In genomic region chr5:94911285-94911684, GRCh38 we compare ENCODE assay signal across 15 cellular contexts.
DNase-seq lines count a peak whose midpoint lies in the region; ATAC-seq and TF ChIP-seq lines count a peak whose summit lies in the region.
"Had no signal": no experiment of that assay in that cellular context is flagged by ENCODE, and none has a peak within 500 bp of the region (broad histone marks: within the 10 kb centered on the region; RNA-seq: fewer than 3 reads in every experiment).

No MANE protein-coding gene starts in this region.

- no peaks in the 10 kb centered on the region for H3K27me3 ChIP-seq in adrenal gland
- H3K27me3 ChIP-seq: BLaER1 treated with 17β-estradiol and CSF1 and Interleukin-3, amounts not matched to agents 10 nM and 100 nM had no signal

- ATAC-seq in GM18868 (IDR thresholded peaks at IDR 0.05; ENCODE audit: unreplicated experiment), result peak; percentile 50
- no peak for ATAC-seq in memory B cell (ENCODE audit: low read depth)
- ATAC-seq: CD8-positive, alpha-beta T cell had no signal

- H3K4me3 ChIP-seq in GM12865 (ENCODE audit: low read depth, low read length) (no peak overlapping the region), adrenal gland (no peak overlapping the region)
- H3K4me3 ChIP-seq: BLaER1 treated with 17β-estradiol and CSF1 and Interleukin-3, amounts not matched to agents 10 nM and 100 nM; HAP-1 had no signal

- intact Hi-C loops in adrenal gland (cut with DNase I), result no loop called here

- 74 to 81% (median 78%) methylated on average over 3 of the region's 3 CpGs for WGBS in adrenal gland, 4 donors

- no peak overlapping the region for H3K27ac ChIP-seq in adrenal gland
- H3K27ac ChIP-seq: BLaER1 treated with 17β-estradiol and CSF1 and Interleukin-3, amounts not matched to agents 10 nM and 100 nM; HL-60 had no signal

- H3K36me3 ChIP-seq in adrenal gland (replicated peaks in 1 of 2), result no peaks in the 10 kb centered on the region
- H3K36me3 ChIP-seq: HAP-1 had no signal

- TF ChIP-seq CTCF in GM12865 (IDR thresholded peaks at IDR 0.05; ENCODE audit: insufficient read depth, low read depth, low read length, missing control alignments), result no peak
- no peak for TF ChIP-seq CTCF in adrenal gland (IDR thresholded peaks at IDR 0.05)

- H3K4me3 Mint-ChIP-seq in memory B cell, result no peak overlapping the region
- H3K4me3 Mint-ChIP-seq: B cell; CD8-positive, alpha-beta T cell had no signal

- peak overlapping the region; percentile 36 for H3K27ac Mint-ChIP-seq in memory B cell
- H3K27ac Mint-ChIP-seq: B cell; CD8-positive, alpha-beta T cell had no signal

- no peaks in the 10 kb centered on the region for H3K9me3 Mint-ChIP-seq in memory B cell
- H3K9me3 Mint-ChIP-seq: CD8-positive, alpha-beta T cell had no signal

- H3K4me1 ChIP-seq in adrenal gland (replicated peaks in 1 of 2), result no peaks in the 10 kb centered on the region
- H3K4me1 ChIP-seq: BLaER1 treated with 17β-estradiol and CSF1 and Interleukin-3, amounts not matched to agents 10 nM and 100 nM; HAP-1 had no signal

- H3K36me3 Mint-ChIP-seq in memory B cell, result no peaks in the 10 kb centered on the region
- H3K36me3 Mint-ChIP-seq: CD8-positive, alpha-beta T cell had no signal

- H3K9me3 ChIP-seq in adrenal gland (replicated peaks in 1 of 3), result no peaks in the 10 kb centered on the region
- H3K9me3 ChIP-seq: BLaER1 treated with 17β-estradiol and CSF1 and Interleukin-3, amounts not matched to agents 10 nM and 100 nM; HAP-1 had no signal

- no peaks in the 10 kb centered on the region for H3K4me1 Mint-ChIP-seq in memory B cell
- H3K4me1 Mint-ChIP-seq: B cell had no signal

- DNase-seq in GM12865 (ENCODE audit: low read depth) (peak; percentile 14), OCI-M1 (lab: John Stamatoyannopoulos, UW) (peak; percentile 60), memory B cell (ENCODE audit: low spot score in 2 of 2) (no peak), T-helper 1 cell (no peak), hippocampal formation (lab: John Stamatoyannopoulos, UW) (no peak), adrenal gland (no peak)
- DNase-seq: Calu3; CD8-positive, alpha-beta T cell; DMS79 treated with DMSO at 0.1 percent for 48 hours; GF-D8 had no signal

- no peak for TF ChIP-seq POLR2A in adrenal gland (IDR thresholded peaks at IDR 0.05)

- H3K27me3 Mint-ChIP-seq in memory B cell, result peaks cover 2% of the 10 kb centered on the region

Comparison
In these comparisons a context has a peak if more than half of its experiments do, and no peak if none do; other contexts are left out.
1. DNase-seq: peak in GM12865 (single experiment) and OCI-M1 (single experiment); none in memory B cell (0 of 2), T-helper 1 cell (0 of 5), hippocampal formation (0 of 2) and adrenal gland (0 of 7).